Comparison of ENCODE assay signal across 1 cellular context in the genomic region with DNA sequence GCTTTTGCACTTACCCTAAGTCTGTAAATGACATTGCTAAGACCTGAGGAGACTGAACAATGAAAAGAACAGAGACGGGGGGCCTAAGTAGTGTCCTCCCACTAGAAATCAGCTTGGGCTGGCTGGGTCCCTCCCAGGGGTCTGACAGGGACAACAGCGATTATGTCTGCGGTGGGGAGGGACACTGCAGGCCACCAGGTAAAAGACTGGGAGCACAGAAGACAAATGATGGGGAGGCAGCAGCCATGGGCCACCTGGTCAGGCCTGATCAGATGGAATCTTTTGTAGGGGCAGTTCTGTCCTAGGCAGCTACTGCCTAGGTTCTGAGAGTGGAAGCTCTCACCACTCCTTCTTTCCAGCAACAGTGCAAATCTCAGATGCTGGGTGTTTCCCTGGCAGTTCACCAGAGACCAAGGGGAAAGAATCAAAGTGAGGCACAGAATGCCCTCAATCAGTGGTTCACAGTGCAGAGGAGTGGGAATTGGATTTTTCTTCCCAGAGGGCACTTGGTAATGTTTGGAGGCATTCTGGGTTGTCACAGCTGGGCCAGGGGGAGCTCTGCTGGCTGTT.
A peak's percentile ranks its signal among the peaks of the same experiment; 100 is the strongest.
TF ChIP-seq lines count a peak whose summit lies in the region.

No MANE protein-coding gene starts in this region.

TF ChIP-seq in K562, 482 proteins besides CTCF, POLR2A, EP300 and RAD21 (continued from another document):
- TF ChIP-seq FUS (optimal IDR thresholded peaks at IDR 0.05; ENCODE audit: low read depth, low read length) (no peak), ZNF143 (CRISPR knock-in tag; IDR thresholded peaks at IDR 0.05) (no peak), FOXJ3 (CRISPR knock-in tag; IDR thresholded peaks at IDR 0.05) (peak; percentile 53; the same call in 1 of the 2 replicates), E2F4 (CRISPR knock-in tag; IDR thresholded peaks at IDR 0.05; ENCODE audit: low read depth) (peak; percentile 85), SPI1 (IDR thresholded peaks at IDR 0.05; ENCODE audit: borderline replicate concordance, low read depth, low read length) (no peak), TSC22D4 (tag; IDR thresholded peaks at IDR 0.05) (no peak), UBTF (IDR thresholded peaks at IDR 0.05; ENCODE audit: borderline replicate concordance in 1 of 2, low read depth in 2 of 2, low read length in 2 of 2) (0 out of 4 replicates have a peak, but pooled peaks of 1 of the 2 experiments have one; percentile 4), ZNF639 (CRISPR knock-in tag; conservative IDR thresholded peaks at IDR 0.05 in 1 of 2, IDR thresholded peaks at IDR 0.05 in 1 of 2) (peak in 1 of 2 experiments; percentile 83; a peak in 1 of 4 replicates), IRF2 (CRISPR knock-in tag; IDR thresholded peaks at IDR 0.05) (peak; percentile 35; the same call in 1 of the 2 replicates), ZNF282 (CRISPR knock-in tag; IDR thresholded peaks at IDR 0.05) (no peak)
- TF ChIP-seq, protein P1, sequence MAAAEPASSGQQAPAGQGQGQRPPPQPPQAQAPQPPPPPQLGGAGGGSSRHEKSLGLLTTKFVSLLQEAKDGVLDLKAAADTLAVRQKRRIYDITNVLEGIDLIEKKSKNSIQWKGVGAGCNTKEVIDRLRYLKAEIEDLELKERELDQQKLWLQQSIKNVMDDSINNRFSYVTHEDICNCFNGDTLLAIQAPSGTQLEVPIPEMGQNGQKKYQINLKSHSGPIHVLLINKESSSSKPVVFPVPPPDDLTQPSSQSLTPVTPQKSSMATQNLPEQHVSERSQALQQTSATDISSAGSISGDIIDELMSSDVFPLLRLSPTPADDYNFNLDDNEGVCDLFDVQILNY (CRISPR knock-in tag; IDR thresholded peaks at IDR 0.05): 0 out of 2 replicates have a peak, but pooled peaks have one; percentile 28
- TF ChIP-seq, protein P2, sequence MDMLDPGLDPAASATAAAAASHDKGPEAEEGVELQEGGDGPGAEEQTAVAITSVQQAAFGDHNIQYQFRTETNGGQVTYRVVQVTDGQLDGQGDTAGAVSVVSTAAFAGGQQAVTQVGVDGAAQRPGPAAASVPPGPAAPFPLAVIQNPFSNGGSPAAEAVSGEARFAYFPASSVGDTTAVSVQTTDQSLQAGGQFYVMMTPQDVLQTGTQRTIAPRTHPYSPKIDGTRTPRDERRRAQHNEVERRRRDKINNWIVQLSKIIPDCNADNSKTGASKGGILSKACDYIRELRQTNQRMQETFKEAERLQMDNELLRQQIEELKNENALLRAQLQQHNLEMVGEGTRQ (CRISPR knock-in tag; IDR thresholded peaks at IDR 0.05): no peak
